In the genomic region with DNA sequence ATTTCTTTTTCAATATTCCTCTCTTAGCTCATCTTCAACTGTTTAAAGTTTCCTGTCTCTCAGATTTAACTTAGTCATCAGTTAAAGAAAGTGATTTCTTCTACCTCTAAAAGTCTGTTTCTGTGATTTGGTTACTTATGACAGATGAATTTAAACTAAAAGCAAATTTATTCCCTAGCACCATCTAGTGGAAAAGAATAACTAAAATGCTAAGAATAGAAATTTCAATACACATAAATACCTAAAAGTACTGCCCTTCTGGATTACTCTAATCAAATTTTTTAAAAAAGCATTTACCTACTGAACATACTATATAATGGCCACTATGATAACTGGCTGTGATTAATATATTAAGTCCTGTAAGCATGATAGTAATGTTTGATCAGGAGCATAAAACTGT, we compare ENCODE assay signal across 13 cellular contexts. TPM values are rescaled to one million over a fixed set of nuclear protein-coding genes. Genes with fewer than 3 reads are reported as not detected.
DNase-seq lines count a peak whose midpoint lies in the region; ATAC-seq and TF ChIP-seq lines count a peak whose summit lies in the region.
"Had no signal": no experiment of that assay in that cellular context is flagged by ENCODE, and none has a peak within 500 bp of the region (broad histone marks: within the 10 kb centered on the region; RNA-seq: fewer than 3 reads in every experiment).

No MANE protein-coding gene starts in this region.

- no peak for ATAC-seq in RWPE2 (ENCODE audit: low read depth)
- ATAC-seq: activated CD4-positive, CD25-positive, alpha-beta regulatory T cell treated with anti-CD3 and anti-CD28 coated beads, Interleukin-2, amount 50 U/mL, for 24 hours; mucosa of descending colon had no signal

- DNase-seq in ACHN (peak; percentile 6), GM10266 (ENCODE audit: extremely low spot score) (no peak), RWPE2 (ENCODE audit: low spot score) (no peak), fibroblast of the aortic adventitia (ENCODE audit: low read depth) (peak; percentile 28), NCI-H748 treated with DMSO at 0.1 percent for 48 hours (lab: John Stamatoyannopoulos, UW) (no peak), NCI-H82 (lab: John Stamatoyannopoulos, UW) (no peak), NCI-H2029 treated with DMSO at 0.1 percent for 48 hours (lab: John Stamatoyannopoulos, UW) (no peak), Peyer's patch (no peak)
- DNase-seq: mucosa of descending colon, NCI-H1105 treated with DMSO at 0.1 percent for 48 hours, NCI-H69 had no signal

- peaks cover 100% of the 10 kb centered on the region for H3K36me3 ChIP-seq in RWPE2 (ENCODE audit: low read depth)
- H3K36me3 ChIP-seq in Peyer's patch, result peaks cover 0 to 49% (median 0%) of the 10 kb centered on the region in 3 donors

- H3K9me3 ChIP-seq in RWPE2 (ENCODE audit: severe bottlenecking) (no peaks in the 10 kb centered on the region), Peyer's patch (no peaks in the 10 kb centered on the region)
- H3K9me3 ChIP-seq: mucosa of descending colon had no signal

- TF ChIP-seq CTCF in GM10266 (IDR thresholded peaks at IDR 0.05; ENCODE audit: control insufficient read depth, insufficient read depth, low read depth, missing control alignments), result peak; percentile 17
- peak; percentile 45 for TF ChIP-seq CTCF in RWPE2 (IDR thresholded peaks at IDR 0.05; ENCODE audit: poor library complexity, severe bottlenecking)
- TF ChIP-seq CTCF in fibroblast of the aortic adventitia (IDR thresholded peaks at IDR 0.05; ENCODE audit: insufficient read depth, low read length), result peak; percentile 9
- TF ChIP-seq CTCF in Peyer's patch (IDR thresholded peaks at IDR 0.05), result no peak

- H3K27me3 ChIP-seq in RWPE2 (ENCODE audit: insufficient read depth, poor library complexity, severe bottlenecking), result no peaks in the 10 kb centered on the region
- H3K27me3 ChIP-seq in Peyer's patch, result no peaks in the 10 kb centered on the region

- in situ Hi-C loops in ACHN (cut with HindIII; ENCODE audit: low pct_ligation_motif_present, low pct_unique_long_range_greater_than_20kb, low sequenced_read_pairs), result no loop called here

- H3K4me1 ChIP-seq in RWPE2 (ENCODE audit: insufficient read depth, poor library complexity, severe bottlenecking) (no peaks in the 10 kb centered on the region), Peyer's patch (no peaks in the 10 kb centered on the region)

- no peak for TF ChIP-seq POLR2A in Peyer's patch (IDR thresholded peaks at IDR 0.05)

- no peak overlapping the region for H3K4me3 ChIP-seq in RWPE2 (ENCODE audit: severe bottlenecking)
- H3K4me3 ChIP-seq in fibroblast of the aortic adventitia (ENCODE audit: low read depth, low read length), result no peak overlapping the region
- H3K4me3 ChIP-seq in Peyer's patch, result no peak overlapping the region
- H3K4me3 ChIP-seq: mucosa of descending colon had no signal

- H3K27ac ChIP-seq in RWPE2 (ENCODE audit: poor library complexity, severe bottlenecking), result no peak overlapping the region
- H3K27ac ChIP-seq in Peyer's patch, result no peak overlapping the region

RNA-seq across cellular contexts. Expression of gene ZCWPW2, which starts 14.0 kb away (rescaled TPM):
- 1.2 and 1.7 TPM in 2 replicates for total RNA-seq in fibroblast of the aortic adventitia (ENCODE audit: low replicate concordance)
- total RNA-seq in Peyer's patch, result not detected
- total RNA-seq: epithelial cell of proximal tubule had no signal

RNA-seq across cellular contexts. Expression of gene AZI2, which starts 14.1 kb away (rescaled TPM):
- total RNA-seq in fibroblast of the aortic adventitia (ENCODE audit: low replicate concordance) (82.0 and 108 TPM in 2 replicates), Peyer's patch (100 to 1,000 TPM in 1 of 4 donors, 10 to 100 TPM in 3; 37.8 to 139 (median 49.4) TPM)

Comparison
In these comparisons a context has a peak if more than half of its experiments do, and no peak if none do; other contexts are left out.
1. DNase-seq: peak in ACHN (single experiment) and fibroblast of the aortic adventitia (single experiment); none in GM10266 (single experiment), RWPE2 (single experiment), NCI-H748 treated with DMSO at 0.1 percent for 48 hours (single experiment), NCI-H82 (single experiment), NCI-H2029 treated with DMSO at 0.1 percent for 48 hours (single experiment) and Peyer's patch (0 of 3).
2. CTCF ChIP-seq: peak in GM10266 (single experiment), RWPE2 (single experiment) and fibroblast of the aortic adventitia (single experiment); none in Peyer's patch (0 of 6).